In genomic region chr15:90873488-90873997, GRCh38 we compare ENCODE assay signal across 1 cellular context.
TF ChIP-seq lines count a peak whose summit lies in the region.

No MANE protein-coding gene starts in this region.

TF ChIP-seq in H1, 55 proteins besides CTCF, POLR2A, EP300 and RAD21:
- TF ChIP-seq USF2 (IDR thresholded peaks at IDR 0.05; ENCODE audit: low read length) (no peak), MAX (IDR thresholded peaks at IDR 0.05) (no peak), EZH2 (IDR thresholded peaks at IDR 0.05; ENCODE audit: low read depth, low read length, severe bottlenecking) (no peak), SP4 (IDR thresholded peaks at IDR 0.05; ENCODE audit: low read length) (no peak), POLR2AphosphoS5 (IDR thresholded peaks at IDR 0.05; ENCODE audit: low read depth, low read length) (no peak), ZNF274 (IDR thresholded peaks at IDR 0.05; ENCODE audit: borderline replicate concordance, extremely low read depth, low read length) (no peak)
